In genomic region chr19:38731654-38732301, GRCh38 we compare ENCODE assay signal across 10 cellular contexts. TPM values are rescaled to one million over a fixed set of nuclear protein-coding genes. Genes with fewer than 3 reads are reported as not detected.
DNase-seq lines count a peak whose midpoint lies in the region; ATAC-seq and TF ChIP-seq lines count a peak whose summit lies in the region.
"Had no signal": no experiment of that assay in that cellular context is flagged by ENCODE, and none has a peak within 500 bp of the region (broad histone marks: within the 10 kb centered on the region; RNA-seq: fewer than 3 reads in every experiment).

No MANE protein-coding gene starts in this region.

- no peak overlapping the region for H3K9ac ChIP-seq in OCI-LY3 (ENCODE audit: low read length)
- H3K9ac ChIP-seq: KMS-11 had no signal

- no peaks in the 10 kb centered on the region for H3K9me3 ChIP-seq in OCI-LY3 (ENCODE audit: insufficient read depth, low read length)
- H3K9me3 ChIP-seq in heart left ventricle: no peaks in the 10 kb centered on the region
- H3K9me3 ChIP-seq in prostate gland: no peaks in the 10 kb centered on the region

- 47 to 65% (median 57%) methylated on average over 10 of the region's 10 CpGs for WGBS in heart left ventricle, 4 donors
- 49% methylated on average over 10 of the region's 10 CpGs for WGBS in prostate gland

- no peaks in the 10 kb centered on the region for H3K9me2 ChIP-seq in GM23338 (ENCODE audit: insufficient read depth)

- H3K36me3 ChIP-seq in OCI-LY3 (replicated peaks; ENCODE audit: low read depth, low read length): peaks cover 32% of the 10 kb centered on the region
- peaks cover 0 to 51% (median 46%) of the 10 kb centered on the region in 9 donors for H3K36me3 ChIP-seq in heart left ventricle
- peaks cover 6 to 19% of the 10 kb centered on the region in 2 donors for H3K36me3 ChIP-seq in prostate gland
- peaks cover 6% of the 10 kb centered on the region for H3K36me3 ChIP-seq in GM23338 (ENCODE audit: insufficient read depth)

- ATAC-seq in heart left ventricle: no peak
- ATAC-seq in GM23338: no peak

- H3K79me2 ChIP-seq in OCI-LY3 (ENCODE audit: low read length) (no peaks in the 10 kb centered on the region), GM23338 (replicated peaks; ENCODE audit: insufficient read depth) (no peaks in the 10 kb centered on the region)

- no peak overlapping the region for H3K4me3 ChIP-seq in OCI-LY3 (ENCODE audit: low read length)
- H3K4me3 ChIP-seq in heart left ventricle: no peak overlapping the region
- H3K4me3 ChIP-seq in prostate gland: no peak overlapping the region
- H3K4me3 ChIP-seq in GM23338: no peak overlapping the region

- intact Hi-C loops in heart left ventricle (cut with DNase I) (loop anchor here in 5 of 10 donors (5.0 to 10.0 kb wide), 6 partner anchors 36 to 201 kb away; partner anchors contain the start of genes MRPS12 (in 2 of the 5), SARS2 (in 2 of the 5) and HNRNPL (in 1 of the 5)), prostate gland (cut with DNase I) (loop anchor here (5.0 to 10.0 kb wide), 2 partner anchors 94 to 203 kb away; partner anchors contain the start of genes MRPS12 and SARS2)

- TF ChIP-seq POLR2A in heart left ventricle (IDR thresholded peaks at IDR 0.05) (no peak), prostate gland (IDR thresholded peaks at IDR 0.05) (no peak)

- TF ChIP-seq CTCF in OCI-LY3 (IDR thresholded peaks at IDR 0.05; ENCODE audit: low read depth, low read length) (no peak), heart left ventricle (IDR thresholded peaks at IDR 0.05) (no peak), prostate gland (IDR thresholded peaks at IDR 0.05) (peak in 1 of 4 experiments; percentile 6), GM23338 (conservative IDR thresholded peaks at IDR 0.05; ENCODE audit: low read depth in 2 of 2) (no peak)

- no peak overlapping the region for H3K4me3 Mint-ChIP-seq in GM23338
- H3K4me3 Mint-ChIP-seq in activated T-cell treated with anti-CD3 and anti-CD28 coated beads, Interleukin-2, amount 50 U/mL, for 24 hours: no peak overlapping the region

- peaks cover 20% of the 10 kb centered on the region for H3K4me1 Mint-ChIP-seq in GM23338
- H3K4me1 Mint-ChIP-seq in activated T-cell treated with anti-CD3 and anti-CD28 coated beads, Interleukin-2, amount 50 U/mL, for 24 hours (ENCODE audit: low read depth): peaks cover 32% of the 10 kb centered on the region

- DNase-seq in DMS53 treated with DMSO at 0.1 percent for 48 hours (lab: John Stamatoyannopoulos, UW; ENCODE audit: unreplicated experiment) (peak; percentile 92), heart left ventricle (peak in 3 of 5 donors; percentile 19 to 48 (median 26)), prostate gland (ENCODE audit: low spot score) (peak; percentile 37), GM23338 (ENCODE audit: low spot score) (no peak), medulla oblongata (ENCODE audit: extremely low spot score) (no peak), ACHN (no peak)
- no peak for DNase-seq in activated T-cell treated with anti-CD3 and anti-CD28 coated beads, Interleukin-2, amount 50 U/mL, for 24 hours

- H4K20me1 ChIP-seq in OCI-LY3 (ENCODE audit: insufficient read depth, low read length): no peaks in the 10 kb centered on the region
- H4K20me1 ChIP-seq in GM23338 (replicated peaks; ENCODE audit: insufficient read depth): peaks cover 6% of the 10 kb centered on the region

- H3K27me3 ChIP-seq in OCI-LY3 (ENCODE audit: low read depth, low read length) (no peaks in the 10 kb centered on the region), heart left ventricle (no peaks in the 10 kb centered on the region), prostate gland (replicated peaks; ENCODE audit: insufficient read depth) (no peaks in the 10 kb centered on the region), GM23338 (ENCODE audit: insufficient read depth) (no peaks in the 10 kb centered on the region)

- H3K4me1 ChIP-seq in OCI-LY3 (ENCODE audit: low read length) (peaks cover 19% of the 10 kb centered on the region), heart left ventricle (peaks cover 7 to 58% (median 37%) of the 10 kb centered on the region in 12 donors), prostate gland (replicated peaks) (no peaks in the 10 kb centered on the region), GM23338 (ENCODE audit: insufficient read depth) (peaks cover 13% of the 10 kb centered on the region)

- H3F3A ChIP-seq in GM23338 (replicated peaks; ENCODE audit: low read depth): peaks cover 15% of the 10 kb centered on the region; the same call in 1 of the 2 replicates

- H3K27ac Mint-ChIP-seq in GM23338: no peak overlapping the region
- no peak overlapping the region for H3K27ac Mint-ChIP-seq in activated T-cell treated with anti-CD3 and anti-CD28 coated beads, Interleukin-2, amount 50 U/mL, for 24 hours

- H3K9me3 Mint-ChIP-seq in GM23338: no peaks in the 10 kb centered on the region
- no peaks in the 10 kb centered on the region for H3K9me3 Mint-ChIP-seq in activated T-cell treated with anti-CD3 and anti-CD28 coated beads, Interleukin-2, amount 50 U/mL, for 24 hours

- H3K27ac ChIP-seq in OCI-LY3 (ENCODE audit: low read length) (peak overlapping the region; percentile 11; the same call in 1 of the 2 replicates), heart left ventricle (peak overlapping the region in 10 of 12 donors; percentile 25 to 78 (median 58)), prostate gland (peak overlapping the region; percentile 56 to 61), GM23338 (ENCODE audit: low read depth) (no peak overlapping the region)
- H3K27ac ChIP-seq: KMS-11 had no signal

- H3K4me2 ChIP-seq in OCI-LY3 (ENCODE audit: low read length): no peak overlapping the region
- no peak overlapping the region for H3K4me2 ChIP-seq in GM23338
- H3K4me2 ChIP-seq: KMS-11 had no signal

- peaks cover 46% of the 10 kb centered on the region for H3K27me3 Mint-ChIP-seq in GM23338 (ENCODE audit: insufficient read depth, low read depth, poor library complexity)
- peaks cover 2% of the 10 kb centered on the region for H3K27me3 Mint-ChIP-seq in activated T-cell treated with anti-CD3 and anti-CD28 coated beads, Interleukin-2, amount 50 U/mL, for 24 hours

- in situ Hi-C loops in ACHN (cut with HindIII; ENCODE audit: low pct_ligation_motif_present, low pct_unique_long_range_greater_than_20kb, low sequenced_read_pairs): no loop called here

- H3K36me3 Mint-ChIP-seq in GM23338 (ENCODE audit: low read depth): peaks cover 38% of the 10 kb centered on the region
- H3K36me3 Mint-ChIP-seq in activated T-cell treated with anti-CD3 and anti-CD28 coated beads, Interleukin-2, amount 50 U/mL, for 24 hours (ENCODE audit: low read depth): peaks cover 30% of the 10 kb centered on the region

- no peak overlapping the region for H2AFZ ChIP-seq in OCI-LY3 (ENCODE audit: low read depth, low read length)
- no peak overlapping the region for H2AFZ ChIP-seq in GM23338

TF ChIP-seq in GM23338, 12 proteins besides CTCF, POLR2A, EP300 and RAD21 (continues in another document):
- TF ChIP-seq EZH2 (IDR thresholded peaks at IDR 0.05; ENCODE audit: low read depth, unreplicated experiment) (no peak), CREB1 (CRISPR knock-in tag; IDR thresholded peaks at IDR 0.05; ENCODE audit: low read depth) (no peak)

RNA-seq across cellular contexts. Expression of gene CAPN12, which starts 12.5 kb away (rescaled TPM):
- total RNA-seq in heart left ventricle: 1 to 10 TPM in 2 of 9 donors, under 1 TPM in 7; 0.36 to 1.8 (median 0.72) TPM
- polyA plus RNA-seq in heart left ventricle: 1 to 10 TPM in 1 of 2 donors, under 1 TPM in 1; 0.91 to 1.4 TPM
- 1 to 10 TPM; 2.3 to 6.0 TPM for total RNA-seq in prostate gland
- total RNA-seq in GM23338 (2014; rRNA removed; shearing (Covaris generic)): 8.0 and 20.5 TPM in 2 replicates
- polyA plus RNA-seq in GM23338 (2016; fragmentation: Nextera tagmentation; extraction: Ambion mirVana): 19.1 and 21.8 TPM in 2 replicates

RNA-seq across cellular contexts. Expression of gene LGALS7, which starts 41.5 kb away (rescaled TPM):
- total RNA-seq in heart left ventricle: not detected
- under 1 TPM in 1 of 2 donors, not detected in 1; 0.33 TPM for polyA plus RNA-seq in heart left ventricle
- not detected for total RNA-seq in prostate gland
- not detected in 2 replicates for total RNA-seq in GM23338 (2014; rRNA removed; shearing (Covaris generic))
- 1.6 and 4.8 TPM in 2 replicates for polyA plus RNA-seq in GM23338 (2016; fragmentation: Nextera tagmentation; extraction: Ambion mirVana)
- total RNA-seq: T-helper 1 cell treated with Interleukin-12 subunit alpha and Interleukin-12 subunit beta and Interleukin-4 antibody, amounts not matched to agents 30 ng/mL and 1 ng/mL, for 36 hours had no signal

RNA-seq across cellular contexts. Expression of gene LGALS7B, which starts 57.2 kb away (rescaled TPM):
- total RNA-seq in heart left ventricle (not detected), prostate gland (1 to 10 TPM; 3.8 to 9.8 TPM)
- polyA plus RNA-seq in heart left ventricle (not detected), GM23338 (2016; fragmentation: Nextera tagmentation; extraction: Ambion mirVana) (6.6 and 8.6 TPM in 2 replicates)
- total RNA-seq in GM23338 (2014; rRNA removed; shearing (Covaris generic)): 2.4 TPM in 1 of 2 replicates, not detected in the other
- total RNA-seq: T-helper 1 cell treated with Interleukin-12 subunit alpha and Interleukin-12 subunit beta and Interleukin-4 antibody, amounts not matched to agents 30 ng/mL and 1 ng/mL, for 36 hours had no signal

Comparison
In these comparisons a context has a peak if more than half of its experiments do, and no peak if none do; other contexts are left out.
1. DNase-seq: peak in DMS53 treated with DMSO at 0.1 percent for 48 hours (single experiment), heart left ventricle (3 of 5) and prostate gland (single experiment); none in GM23338 (single experiment), medulla oblongata (single experiment), ACHN (single experiment) and activated T-cell treated with anti-CD3 and anti-CD28 coated beads, Interleukin-2, amount 50 U/mL, for 24 hours (single experiment).